In the genomic region with DNA sequence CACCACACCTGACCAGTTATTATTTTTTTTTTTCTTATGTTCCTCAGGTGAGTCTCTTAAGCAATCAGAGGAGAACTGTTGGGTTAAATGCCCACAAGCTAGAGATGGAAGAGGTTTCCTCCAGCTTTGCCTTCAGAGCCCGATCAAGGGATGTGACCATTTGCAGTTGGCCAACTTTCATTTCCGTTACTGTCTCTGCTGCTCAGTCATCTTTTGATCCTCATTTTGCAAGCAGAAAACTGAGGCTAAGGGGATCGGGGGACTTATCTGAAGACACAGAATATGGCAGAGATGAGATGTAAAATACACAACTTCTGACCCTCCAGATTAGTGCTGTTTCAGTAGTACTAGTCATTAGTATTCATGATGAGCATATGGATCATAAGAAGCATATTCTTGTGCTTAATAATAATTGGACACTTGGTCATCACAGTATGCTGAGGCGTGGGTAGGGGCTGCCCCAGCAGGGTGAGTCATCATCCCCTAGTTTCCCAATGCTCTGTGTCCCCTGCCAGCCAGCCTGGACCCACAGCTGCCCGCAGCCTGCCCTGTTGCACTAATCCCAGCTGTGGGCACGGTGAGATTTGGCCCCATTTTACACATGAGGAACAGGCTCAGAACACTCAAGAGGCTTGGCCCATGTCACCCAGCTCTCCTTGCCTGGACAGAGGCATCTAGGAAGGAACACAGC, we compare ENCODE assay signal across 1 cellular context.
TF ChIP-seq lines count a peak whose summit lies in the region.

No MANE protein-coding gene starts in this region.

TF ChIP-seq in GM23338, 12 proteins besides CTCF, POLR2A, EP300 and RAD21 (continued from another document):
- no peak for TF ChIP-seq CREB1 (CRISPR knock-in tag; IDR thresholded peaks at IDR 0.05; ENCODE audit: low read depth)
- TF ChIP-seq STAT1 (IDR thresholded peaks at IDR 0.05; ENCODE audit: unreplicated experiment) = no peak
- TF ChIP-seq ZNF331 (CRISPR knock-in tag; IDR thresholded peaks at IDR 0.05; ENCODE audit: low read depth) = no peak
- TF ChIP-seq POLR2AphosphoS5 (IDR thresholded peaks at IDR 0.05; ENCODE audit: low read depth) = no peak
